ENCODE assay signal across 18 cellular contexts in the genomic region with DNA sequence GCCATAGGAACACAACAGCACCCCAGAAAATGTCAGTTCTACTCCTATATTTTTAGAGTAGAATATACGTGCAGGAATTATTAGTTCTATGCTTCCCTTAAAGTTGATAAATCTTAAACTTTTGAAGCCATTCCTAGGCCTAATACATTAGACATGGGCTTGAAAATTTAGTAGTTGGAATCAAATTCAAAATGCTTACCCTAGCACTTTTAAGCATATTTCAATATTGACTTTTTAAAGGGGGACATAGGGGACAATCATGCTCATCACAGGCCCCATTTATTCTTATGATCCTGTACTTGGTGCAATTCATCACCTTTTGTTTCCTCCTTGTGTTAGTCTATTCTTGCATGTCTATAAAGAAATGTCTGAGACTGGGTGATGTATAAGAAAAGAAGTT.
DNase-seq lines count a peak whose midpoint lies in the region; ATAC-seq, FAIRE-seq and TF ChIP-seq lines count a peak whose summit lies in the region.
"Had no signal": no experiment of that assay in that cellular context is flagged by ENCODE, and none has a peak within 500 bp of the region (broad histone marks: within the 10 kb centered on the region; RNA-seq: fewer than 3 reads in every experiment).

No MANE protein-coding gene starts in this region.

- H3K4ac ChIP-seq in trophoblast cell (ENCODE audit: low read depth, low read length), result no peak overlapping the region

- BruUV-seq in K562 (replicated peaks; lab: Mats Ljungman, UMichigan), result no TSS peak

- no peak overlapping the region for H4K12ac ChIP-seq in trophoblast cell (ENCODE audit: low read depth, low read length)

- H2AFZ ChIP-seq in DND-41 (ENCODE audit: low read depth, low read length), result peak overlapping the region; percentile 8; the same call in 1 of the 2 replicates
- no peak overlapping the region for H2AFZ ChIP-seq in K562 (ENCODE audit: low read depth, low read length)
- no peak overlapping the region for H2AFZ ChIP-seq in trophoblast cell (ENCODE audit: insufficient read depth, low read length, poor library complexity)
- H2AFZ ChIP-seq: GM23248 had no signal

- H3K14ac ChIP-seq in trophoblast cell (ENCODE audit: low read length), result no peak overlapping the region

- no peak overlapping the region for H2BK120ac ChIP-seq in trophoblast cell (ENCODE audit: insufficient read depth, low read length, poor library complexity)

- POLR2A ChIA-PET in A549 (lab: Yijun Ruan, JAX), result no interaction called here
- POLR2A ChIA-PET in K562 (lab: Yijun Ruan, JAX), result no interaction called here

- no peaks in the 10 kb centered on the region for H3K79me1 ChIP-seq in trophoblast cell (ENCODE audit: low read length)

- H3K36me3 ChIP-seq in DND-41 (ENCODE audit: insufficient read depth, low read length) (no peaks in the 10 kb centered on the region), K562 (ENCODE audit: control insufficient read depth, insufficient read depth, low read length) (no peaks in the 10 kb centered on the region), trophoblast cell (ENCODE audit: control insufficient read depth in 1 of 2, insufficient read depth in 2 of 2, low read length in 2 of 2) (no peaks in the 10 kb centered on the region)

- no peak overlapping the region for H2BK12ac ChIP-seq in trophoblast cell (ENCODE audit: low read length)

- no peak overlapping the region for H2BK5ac ChIP-seq in trophoblast cell (ENCODE audit: low read depth, low read length, poor library complexity)

- TF ChIP-seq EP300 in A549 (IDR thresholded peaks at IDR 0.05) (no peak), K562 (IDR thresholded peaks at IDR 0.05; ENCODE audit: low read length) (no peak)

- H3K18ac ChIP-seq in trophoblast cell (ENCODE audit: low read length), result no peak overlapping the region

- no peak for TF ChIP-seq RAD21 in A549 (conservative IDR thresholded peaks at IDR 0.05 in 1 of 2, IDR thresholded peaks at IDR 0.05 in 1 of 2)
- TF ChIP-seq RAD21 in K562 (CRISPR knock-in tag; conservative IDR thresholded peaks at IDR 0.05 in 1 of 2, IDR thresholded peaks at IDR 0.05 in 1 of 2), result no peak

- H3K4me2 ChIP-seq in A549 (no peak overlapping the region), DND-41 (ENCODE audit: insufficient read depth, low read length) (no peak overlapping the region), K562 (ENCODE audit: insufficient read depth, low read length) (no peak overlapping the region), trophoblast cell (ENCODE audit: low read length) (no peak overlapping the region)

- H4K91ac ChIP-seq in trophoblast cell (ENCODE audit: low read depth, low read length), result no peak overlapping the region

- WGBS in A549 (ENCODE audit: missing lambda C conversion rate), result 84% methylated on average over 1 of the region's 1 CpG
- WGBS in K562 (ENCODE audit: insufficient coverage, low coverage, missing lambda C conversion rate), result 30% methylated on average over 1 of the region's 1 CpG
- no CpG with 5 or more reads among the region's 1 CpG for WGBS in trophoblast cell (ENCODE audit: extremely low coverage, insufficient coverage, insufficient read length)

- no peak overlapping the region for H4K8ac ChIP-seq in trophoblast cell (ENCODE audit: low read depth, low read length)

- H3K4me3 ChIP-seq in A549 (no peak overlapping the region), DND-41 (ENCODE audit: low read depth in 1 of 2, low read length in 2 of 2) (no peak overlapping the region), K562 (no peak overlapping the region), trophoblast cell (ENCODE audit: low read depth, low read length) (no peak overlapping the region)
- H3K4me3 ChIP-seq: GM23248 had no signal

- no peak for ATAC-seq in A549
- ATAC-seq in DND-41 (ENCODE audit: insufficient read depth, low read depth), result no peak
- no peak for ATAC-seq in K562
- ATAC-seq in GM21717 (IDR thresholded peaks at IDR 0.05; ENCODE audit: unreplicated experiment), result no peak
- ATAC-seq: CD8-positive, alpha-beta T cell; HCT116 had no signal

- H3K27me3 ChIP-seq in DND-41 (ENCODE audit: insufficient read depth, low read length, poor library complexity), result no peaks in the 10 kb centered on the region
- H3K27me3 ChIP-seq in K562 (ENCODE audit: control insufficient read depth in 2 of 2, insufficient read depth in 2 of 2, low read length in 2 of 2), result no peaks in the 10 kb centered on the region
- no peaks in the 10 kb centered on the region for H3K27me3 ChIP-seq in trophoblast cell (ENCODE audit: insufficient read depth, low read length)

- DNase-seq in A549 (ENCODE audit: low read depth in 1 of 2, low spot score in 1 of 2) (no peak), DND-41 (no peak), K562 (ENCODE audit: extremely low read depth in 1 of 4, low spot score in 3 of 4) (no peak), trophoblast cell (no peak), GM03348 (ENCODE audit: low spot score) (no peak)
- DNase-seq: 8988T; Caco-2; CD4-positive, CD25-positive, alpha-beta regulatory T cell; CD8-positive, alpha-beta T cell; DMS153; EL; GDM1; GM23248; H9 had no signal

- no peak overlapping the region for H2AK5ac ChIP-seq in trophoblast cell (ENCODE audit: low read length)

- H3K79me2 ChIP-seq in DND-41 (ENCODE audit: insufficient read depth, low read length), result no peaks in the 10 kb centered on the region
- H3K79me2 ChIP-seq in K562 (ENCODE audit: control insufficient read depth, insufficient read depth, low read length), result no peaks in the 10 kb centered on the region
- H3K79me2 ChIP-seq in trophoblast cell (ENCODE audit: control insufficient read depth, insufficient read depth, low read length, poor library complexity), result no peaks in the 10 kb centered on the region

- H3K9me1 ChIP-seq in K562 (ENCODE audit: control insufficient read depth, insufficient read depth, low read length), result no peaks in the 10 kb centered on the region

- H3K9me3 ChIP-seq in A549, result no peaks in the 10 kb centered on the region
- H3K9me3 ChIP-seq in DND-41 (ENCODE audit: insufficient read depth, low read length, severe bottlenecking), result no peaks in the 10 kb centered on the region
- H3K9me3 ChIP-seq in K562 (replicated peaks; ENCODE audit: control insufficient read depth, insufficient read depth, low read depth, low read length), result no peaks in the 10 kb centered on the region
- H3K9me3 ChIP-seq in trophoblast cell (ENCODE audit: insufficient read depth, low read depth, low read length), result no peaks in the 10 kb centered on the region
- H3K9me3 ChIP-seq: Caco-2 had no signal

- no peak overlapping the region for H3K23ac ChIP-seq in trophoblast cell (ENCODE audit: low read length)

- H4K20me1 ChIP-seq in DND-41 (ENCODE audit: insufficient read depth, low read length), result no peaks in the 10 kb centered on the region
- H4K20me1 ChIP-seq in K562 (replicated peaks; ENCODE audit: control insufficient read depth, insufficient read depth, low read length), result no peaks in the 10 kb centered on the region

- no peak overlapping the region for H3K27ac ChIP-seq in A549
- H3K27ac ChIP-seq in DND-41 (ENCODE audit: low read length), result no peak overlapping the region
- no peak overlapping the region for H3K27ac ChIP-seq in K562 (ENCODE audit: extremely low read depth, low read depth, low read length)
- H3K27ac ChIP-seq in trophoblast cell (ENCODE audit: low read depth, low read length), result no peak overlapping the region
- H3K27ac ChIP-seq: C4-2B, GM23248 had no signal

- no peak for TF ChIP-seq POLR2A in A549 (IDR thresholded peaks at IDR 0.05; ENCODE audit: low read length)
- TF ChIP-seq POLR2A in K562 (conservative IDR thresholded peaks at IDR 0.05), result no peak

- H3K9ac ChIP-seq in DND-41 (ENCODE audit: low read depth, low read length) (no peak overlapping the region), K562 (ENCODE audit: insufficient read depth in 1 of 2, low read depth in 2 of 2, low read length in 2 of 2) (no peak overlapping the region), trophoblast cell (ENCODE audit: low read length) (no peak overlapping the region)
- H3K9ac ChIP-seq: GM23248 had no signal

- TF ChIP-seq CTCF in A549 (IDR thresholded peaks at IDR 0.05) (no peak), DND-41 (IDR thresholded peaks at IDR 0.05; ENCODE audit: borderline replicate concordance, extremely low read depth, low read length, poor library complexity, severe bottlenecking) (no peak), K562 (IDR thresholded peaks at IDR 0.05 in 2 of 3, conservative IDR thresholded peaks at IDR 0.05 in 1 of 3; ENCODE audit: insufficient read depth in 2 of 3, low read depth in 1 of 3, low read length in 3 of 3) (no peak)

- in situ Hi-C loops in K562 (cut with MboI), result no loop called here

- H3K4me1 ChIP-seq in A549 (no peaks in the 10 kb centered on the region), DND-41 (ENCODE audit: insufficient read depth, low read length) (peaks cover 16% of the 10 kb centered on the region), K562 (replicated peaks in 1 of 2; ENCODE audit: control insufficient read depth in 2 of 2, insufficient read depth in 2 of 2, low read length in 2 of 2) (no peaks in the 10 kb centered on the region), trophoblast cell (ENCODE audit: control insufficient read depth in 1 of 2, insufficient read depth in 2 of 2, low read length in 2 of 2) (no peaks in the 10 kb centered on the region)
- H3K4me1 ChIP-seq: Caco-2 had no signal

- FAIRE-seq in A549 (lab: Jason Lieb, UNC) (no peak), K562 (lab: Jason Lieb, UNC) (no peak)
- FAIRE-seq: GM12892 had no signal

- CTCF ChIA-PET in A549 (lab: Yijun Ruan, JAX) (no interaction called here), K562 (lab: Yijun Ruan, JAX; ENCODE audit: low intra/inter-chr PET ratio) (no interaction called here)

- intact Hi-C loops in K562 (cut with micrococcal nuclease), result no loop called here

TF ChIP-seq in A549, 52 proteins besides CTCF, POLR2A, EP300 and RAD21:
- TF ChIP-seq, protein P1, sequence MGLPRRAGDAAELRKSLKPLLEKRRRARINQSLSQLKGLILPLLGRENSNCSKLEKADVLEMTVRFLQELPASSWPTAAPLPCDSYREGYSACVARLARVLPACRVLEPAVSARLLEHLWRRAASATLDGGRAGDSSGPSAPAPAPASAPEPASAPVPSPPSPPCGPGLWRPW (IDR thresholded peaks at IDR 0.05), result no peak
- TF ChIP-seq MAFK (IDR thresholded peaks at IDR 0.05; ENCODE audit: partially characterized antibody), result peak; percentile 68

TF ChIP-seq in K562, 482 proteins besides CTCF, POLR2A, EP300 and RAD21:
- TF ChIP-seq MAFK (IDR thresholded peaks at IDR 0.05; ENCODE audit: low read length) (peak; percentile 45), MAFF (IDR thresholded peaks at IDR 0.05; ENCODE audit: low read length) (peak; percentile 31; the same call in 1 of the 2 replicates), SIN3A (IDR thresholded peaks at IDR 0.05; ENCODE audit: borderline replicate concordance in 2 of 2, control insufficient read depth in 1 of 2, low read depth in 2 of 2, low read length in 2 of 2) (no peak)
- TF ChIP-seq, protein P2, sequence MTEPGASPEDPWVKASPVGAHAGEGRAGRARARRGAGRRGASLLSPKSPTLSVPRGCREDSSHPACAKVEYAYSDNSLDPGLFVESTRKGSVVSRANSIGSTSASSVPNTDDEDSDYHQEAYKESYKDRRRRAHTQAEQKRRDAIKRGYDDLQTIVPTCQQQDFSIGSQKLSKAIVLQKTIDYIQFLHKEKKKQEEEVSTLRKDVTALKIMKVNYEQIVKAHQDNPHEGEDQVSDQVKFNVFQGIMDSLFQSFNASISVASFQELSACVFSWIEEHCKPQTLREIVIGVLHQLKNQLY (CRISPR knock-in tag; conservative IDR thresholded peaks at IDR 0.05), result no peak
